In genomic region chr9:88481933-88482332, GRCh38 we compare ENCODE assay signal across 28 cellular contexts. TPM values are rescaled to one million over a fixed set of nuclear protein-coding genes. Genes with fewer than 3 reads are reported as not detected.
DNase-seq lines count a peak whose midpoint lies in the region; ATAC-seq and TF ChIP-seq lines count a peak whose summit lies in the region.
"Had no signal": no experiment of that assay in that cellular context is flagged by ENCODE, and none has a peak within 500 bp of the region (broad histone marks: within the 10 kb centered on the region; RNA-seq: fewer than 3 reads in every experiment).

No MANE protein-coding gene starts in this region.

- H3K4me3 ChIP-seq in BE2C (ENCODE audit: low read depth, low read length) (no peak overlapping the region), trophoblast cell (ENCODE audit: low read depth, low read length) (no peak overlapping the region)
- H3K4me3 ChIP-seq: body of pancreas, HAP-1, hepatocyte, transverse colon had no signal

- no peak overlapping the region for H4K91ac ChIP-seq in trophoblast cell (ENCODE audit: low read depth, low read length)

- no peak overlapping the region for H3K4ac ChIP-seq in trophoblast cell (ENCODE audit: low read depth, low read length)

- no peaks in the 10 kb centered on the region for H3K79me1 ChIP-seq in trophoblast cell (ENCODE audit: low read length)

- H3K27ac ChIP-seq in trophoblast cell (ENCODE audit: low read depth, low read length): no peak overlapping the region
- H3K27ac ChIP-seq: body of pancreas, hepatocyte, RWPE1, transverse colon had no signal

- no peaks in the 10 kb centered on the region for H3K4me1 ChIP-seq in BE2C
- H3K4me1 ChIP-seq in trophoblast cell (ENCODE audit: control insufficient read depth in 1 of 2, insufficient read depth in 2 of 2, low read length in 2 of 2): peaks cover 2% of the 10 kb centered on the region in 2 experiments
- H3K4me1 ChIP-seq: body of pancreas, transverse colon had no signal

- CTCF ChIA-PET in WTC11 (lab: Charles Lee): no interaction called here

- H2BK120ac ChIP-seq in trophoblast cell (ENCODE audit: insufficient read depth, low read length, poor library complexity): no peak overlapping the region

- H2AFZ ChIP-seq in trophoblast cell (ENCODE audit: insufficient read depth, low read length, poor library complexity): no peak overlapping the region
- H2AFZ ChIP-seq: hepatocyte had no signal

- peak; percentile 63 for ATAC-seq in WTC11
- ATAC-seq: body of pancreas had no signal

- DNase-seq in BE2C (no peak), WTC11 (ENCODE audit: low spot score) (no peak), globus pallidus (ENCODE audit: low spot score) (peak; percentile 87), trophoblast cell (no peak), GDM1 (lab: John Stamatoyannopoulos, UW) (no peak), COLO668 (lab: John Stamatoyannopoulos, UW; ENCODE audit: unreplicated experiment) (no peak), UCSD-AML1 (lab: John Stamatoyannopoulos, UW; ENCODE audit: unreplicated experiment) (no peak), endothelial cell (ENCODE audit: low spot score) (no peak)
- DNase-seq: activated CD4-positive, alpha-beta T cell treated with anti-CD3 and anti-CD28 coated beads, Interleukin-2, amount 50 U/mL, for 48 hours; activated CD4-positive, CD25-positive, alpha-beta regulatory T cell; activated CD8-positive, alpha-beta memory T cell treated with anti-CD3 and anti-CD28 coated beads, Interleukin-2, amount 50 U/mL, for 48 hours; activated naive CD8-positive, alpha-beta T cell treated with anti-CD3 and anti-CD28 coated beads for 36 hours; body of pancreas; CD4-positive, CD25-positive, alpha-beta regulatory T cell; GF-D8; KG1; NCI-H1930; NCI-H2227 treated with DMSO at 0.1 percent for 48 hours; NCI-H774; stimulated activated CD4-positive, alpha-beta T cell treated with anti-CD3 and anti-CD28 coated beads, Interleukin-12 subunit alpha, Interleukin-12 subunit beta, amount 100 ng/mL, for 4 hours; stimulated activated CD4-positive, alpha-beta T cell treated with anti-CD3 and anti-CD28 coated beads, Interleukin-4, amount 100 ng/mL, for 4 hours; T-helper 9 cell; transverse colon had no signal

- H4K8ac ChIP-seq in trophoblast cell (ENCODE audit: low read depth, low read length): no peak overlapping the region

- H3K4me1 Mint-ChIP-seq in WTC11 (peaks cover 4% of the 10 kb centered on the region), endothelial cell (ENCODE audit: unreplicated experiment) (no peaks in the 10 kb centered on the region)

- H2AK5ac ChIP-seq in trophoblast cell (ENCODE audit: low read length): no peak overlapping the region

- H3K79me2 ChIP-seq in trophoblast cell (ENCODE audit: control insufficient read depth, insufficient read depth, low read length, poor library complexity): no peaks in the 10 kb centered on the region

- 0 out of 2 replicates have a peak, but pooled peaks have one; percentile 11 for TF ChIP-seq CTCF in BE2C (IDR thresholded peaks at IDR 0.05; ENCODE audit: low read depth, low read length)
- TF ChIP-seq CTCF in WTC11 (IDR thresholded peaks at IDR 0.05): no peak
- no peak for TF ChIP-seq CTCF in endothelial cell (IDR thresholded peaks at IDR 0.05; ENCODE audit: unreplicated experiment)

- H3K23ac ChIP-seq in trophoblast cell (ENCODE audit: low read length): no peak overlapping the region

- POLR2A ChIA-PET in WTC11 (lab: Charles Lee): interaction anchor here (0.6 kb wide), 1 partner anchor 13 kb away, joined by 3 read pairs; no protein-coding TSS in a partner anchor

- no peaks in the 10 kb centered on the region for H3K9me3 ChIP-seq in BE2C
- H3K9me3 ChIP-seq in trophoblast cell (ENCODE audit: insufficient read depth, low read depth, low read length): no peaks in the 10 kb centered on the region
- H3K9me3 ChIP-seq: body of pancreas, HAP-1, transverse colon had no signal

- no peaks in the 10 kb centered on the region for H3K36me3 ChIP-seq in BE2C
- peaks cover 10 to 16% of the 10 kb centered on the region in 2 experiments for H3K36me3 ChIP-seq in trophoblast cell (ENCODE audit: control insufficient read depth in 1 of 2, insufficient read depth in 2 of 2, low read length in 2 of 2)
- H3K36me3 ChIP-seq: HAP-1, transverse colon had no signal

- H3K36me3 Mint-ChIP-seq in WTC11 (peaks cover 12% of the 10 kb centered on the region), endothelial cell (ENCODE audit: low read depth, unreplicated experiment) (no peaks in the 10 kb centered on the region)

- no peak overlapping the region for H3K14ac ChIP-seq in trophoblast cell (ENCODE audit: low read length)

- no peak overlapping the region for H3K18ac ChIP-seq in trophoblast cell (ENCODE audit: low read length)

- H2BK12ac ChIP-seq in trophoblast cell (ENCODE audit: low read length): no peak overlapping the region

- peak overlapping the region; percentile 49; the same call in 1 of the 2 replicates for H3K27ac Mint-ChIP-seq in WTC11
- no peak overlapping the region for H3K27ac Mint-ChIP-seq in endothelial cell (ENCODE audit: unreplicated experiment)
- H3K27ac Mint-ChIP-seq: activated naive CD8-positive, alpha-beta T cell treated with anti-CD3 and anti-CD28 coated beads for 36 hours; CD4-positive, CD25-positive, alpha-beta regulatory T cell; stimulated activated naive CD8-positive, alpha-beta T cell treated with anti-CD3 and anti-CD28 coated beads, Interleukin-15, Interleukin-2, amounts not matched to agents 100 ng/mL and 50 ng/mL, for 24 hours had no signal

- H4K12ac ChIP-seq in trophoblast cell (ENCODE audit: low read depth, low read length): no peak overlapping the region

- H3K4me2 ChIP-seq in trophoblast cell (ENCODE audit: low read length): no peak overlapping the region
- H3K4me2 ChIP-seq: hepatocyte had no signal

- H3K4me3 Mint-ChIP-seq in WTC11 (no peak overlapping the region), endothelial cell (ENCODE audit: unreplicated experiment) (no peak overlapping the region)
- H3K4me3 Mint-ChIP-seq: activated naive CD8-positive, alpha-beta T cell treated with anti-CD3 and anti-CD28 coated beads for 36 hours; CD4-positive, CD25-positive, alpha-beta regulatory T cell; stimulated activated naive CD8-positive, alpha-beta T cell treated with anti-CD3 and anti-CD28 coated beads, Interleukin-15, Interleukin-2, amounts not matched to agents 100 ng/mL and 50 ng/mL, for 24 hours had no signal

- no peak overlapping the region for H2BK5ac ChIP-seq in trophoblast cell (ENCODE audit: low read depth, low read length, poor library complexity)

- no peaks in the 10 kb centered on the region for H3K27me3 ChIP-seq in BE2C
- no peaks in the 10 kb centered on the region for H3K27me3 ChIP-seq in trophoblast cell (ENCODE audit: insufficient read depth, low read length)
- H3K27me3 ChIP-seq: body of pancreas, hepatocyte, transverse colon had no signal

- H3K27me3 Mint-ChIP-seq in WTC11 (ENCODE audit: low read depth): no peaks in the 10 kb centered on the region
- H3K27me3 Mint-ChIP-seq in endothelial cell (ENCODE audit: unreplicated experiment): no peaks in the 10 kb centered on the region
- H3K27me3 Mint-ChIP-seq: activated naive CD8-positive, alpha-beta T cell treated with anti-CD3 and anti-CD28 coated beads for 36 hours; CD4-positive, CD25-positive, alpha-beta regulatory T cell; stimulated activated naive CD8-positive, alpha-beta T cell treated with anti-CD3 and anti-CD28 coated beads, Interleukin-15, Interleukin-2, amounts not matched to agents 100 ng/mL and 50 ng/mL, for 24 hours had no signal

- peak overlapping the region; percentile 73 for H3K9ac ChIP-seq in trophoblast cell (ENCODE audit: low read length)

- H3K9me3 Mint-ChIP-seq in WTC11 (no peaks in the 10 kb centered on the region), endothelial cell (ENCODE audit: unreplicated experiment) (no peaks in the 10 kb centered on the region)
- H3K9me3 Mint-ChIP-seq: activated naive CD8-positive, alpha-beta T cell treated with anti-CD3 and anti-CD28 coated beads for 36 hours; CD4-positive, CD25-positive, alpha-beta regulatory T cell; stimulated activated naive CD8-positive, alpha-beta T cell treated with anti-CD3 and anti-CD28 coated beads, Interleukin-15, Interleukin-2, amounts not matched to agents 100 ng/mL and 50 ng/mL, for 24 hours had no signal

- whole genome bisulfite sequencing in trophoblast cell (ENCODE audit: extremely low coverage, insufficient coverage, insufficient read length): no CpG with 5 or more reads among the region's 4 CpGs

TF ChIP-seq in WTC11, 78 proteins besides CTCF, POLR2A, EP300 and RAD21 (continues in another document):
- no peak for TF ChIP-seq USF2 (CRISPR knock-in tag; IDR thresholded peaks at IDR 0.05)
- no peak for TF ChIP-seq FOXP1 (CRISPR knock-in tag; IDR thresholded peaks at IDR 0.05; ENCODE audit: borderline replicate concordance)
- no peak for TF ChIP-seq MYBL2 (CRISPR knock-in tag; IDR thresholded peaks at IDR 0.05)
- TF ChIP-seq ZNF121 (CRISPR knock-in tag; IDR thresholded peaks at IDR 0.05): no peak
- no peak for TF ChIP-seq ZNF671 (CRISPR knock-in tag; IDR thresholded peaks at IDR 0.05)
- TF ChIP-seq ZNF232 (CRISPR knock-in tag; IDR thresholded peaks at IDR 0.05): no peak
- TF ChIP-seq ELF4 (CRISPR knock-in tag; IDR thresholded peaks at IDR 0.05; ENCODE audit: low read depth): no peak
- TF ChIP-seq CREB1 (CRISPR knock-in tag; IDR thresholded peaks at IDR 0.05): no peak
- no peak for TF ChIP-seq ATF6 (CRISPR knock-in tag; IDR thresholded peaks at IDR 0.05)

RNA-seq across cellular contexts. Expression of gene NXNL2, which starts 53.0 kb away (rescaled TPM):
- 0.43 TPM for polyA plus RNA-seq in BE2C (2012; ENCODE audit: insufficient read depth, insufficient read length, low read depth)
- total RNA-seq in WTC11 (2021): 1.9 to 2.3 TPM (median 2.2 TPM) in 3 replicates
- polyA plus RNA-seq in trophoblast cell (2013): 1.5 and 1.6 TPM in 2 replicates
- not detected for total RNA-seq in endothelial cell (ENCODE audit: unreplicated experiment)
- total RNA-seq: activated naive CD8-positive, alpha-beta T cell treated with anti-CD3 and anti-CD28 coated beads for 36 hours; CD4-positive, CD25-positive, alpha-beta regulatory T cell; HT-29; transverse colon had no signal
- polyA plus RNA-seq: CD4-positive, CD25-positive, alpha-beta regulatory T cell had no signal
